ENCODE assay signal across 2 cellular contexts in genomic region chr16:18996536-18996935, GRCh38. TPM values are rescaled to one million over a fixed set of nuclear protein-coding genes. Genes with fewer than 3 reads are reported as not detected.
"Had no signal": no experiment of that assay in that cellular context is flagged by ENCODE, and none has a peak within 500 bp of the region (broad histone marks: within the 10 kb centered on the region; RNA-seq: fewer than 3 reads in every experiment).

No MANE protein-coding gene starts in this region.

RNA-seq across cellular contexts. Expression of gene TMC7, which starts 12.8 kb away (rescaled TPM):
- total RNA-seq: activated CD4-positive, alpha-beta memory T cell treated with anti-CD3 and anti-CD28 coated beads, Interleukin-2, amount 10 ng/mL, durations not matched to agents 7 days and 5 days; activated CD8-positive, alpha-beta memory T cell treated with anti-CD3 and anti-CD28 coated beads, Interleukin-2, amount 10 ng/mL, durations not matched to agents 7 days and 5 days had no signal
